ENCODE assay signal across 1 cellular context in genomic region chr2:20630967-20631366, GRCh38.
TF ChIP-seq lines count a peak whose summit lies in the region.

No MANE protein-coding gene starts in this region.

TF ChIP-seq in HepG2, 621 proteins besides CTCF, POLR2A, EP300 and RAD21 (continued from another document):
- no peak for TF ChIP-seq PAXIP1 (CRISPR knock-in tag; conservative IDR thresholded peaks at IDR 0.05)
